ENCODE assay signal across 15 cellular contexts in genomic region chr10:131561897-131562296, GRCh38.
A peak's percentile ranks its signal among the peaks of the same experiment; 100 is the strongest.
DNase-seq lines count a peak whose midpoint lies in the region; TF ChIP-seq lines count a peak whose summit lies in the region.
"Had no signal": no experiment of that assay in that cellular context is flagged by ENCODE, and none has a peak within 500 bp of the region (broad histone marks: within the 10 kb centered on the region; RNA-seq: fewer than 3 reads in every experiment).

No MANE protein-coding gene starts in this region.

- no peak overlapping the region for H3K4me3 Mint-ChIP-seq in chondrocyte (ENCODE audit: unreplicated experiment)
- H3K4me3 Mint-ChIP-seq: B cell; CD4-positive, alpha-beta T cell; T-helper 17 cell had no signal

- TF ChIP-seq CTCF in right atrium auricular region (IDR thresholded peaks at IDR 0.05), result no peak
- TF ChIP-seq CTCF in left ventricle myocardium inferior (IDR thresholded peaks at IDR 0.05; ENCODE audit: borderline replicate concordance), result no peak
- TF ChIP-seq CTCF in chondrocyte (IDR thresholded peaks at IDR 0.05), result no peak
- no peak for TF ChIP-seq CTCF in ascending aorta (IDR thresholded peaks at IDR 0.05)

- no peaks in the 10 kb centered on the region for H3K4me1 Mint-ChIP-seq in chondrocyte (ENCODE audit: low read depth)
- H3K4me1 Mint-ChIP-seq: B cell, T-helper 17 cell had no signal

- H3K27me3 ChIP-seq in right atrium auricular region (no peaks in the 10 kb centered on the region), left ventricle myocardium inferior (ENCODE audit: low read depth) (peaks cover 73% of the 10 kb centered on the region), ascending aorta (no peaks in the 10 kb centered on the region)

- H3K36me3 ChIP-seq in right atrium auricular region (no peaks in the 10 kb centered on the region), left ventricle myocardium inferior (no peaks in the 10 kb centered on the region), ascending aorta (no peaks in the 10 kb centered on the region)

- H3K9me3 Mint-ChIP-seq in chondrocyte (ENCODE audit: low read depth), result peaks cover 31% of the 10 kb centered on the region

- no peak overlapping the region for H3K27ac ChIP-seq in right atrium auricular region
- no peak overlapping the region for H3K27ac ChIP-seq in left ventricle myocardium inferior (replicated peaks)
- no peak overlapping the region for H3K27ac ChIP-seq in ascending aorta
- H3K27ac ChIP-seq: HL-60 had no signal

- H3K27ac Mint-ChIP-seq in chondrocyte (ENCODE audit: unreplicated experiment), result no peak overlapping the region
- H3K27ac Mint-ChIP-seq: B cell; CD4-positive, alpha-beta T cell; T-helper 17 cell had no signal

- peaks cover 0 to 16% of the 10 kb centered on the region in 2 donors for H3K9me3 ChIP-seq in right atrium auricular region
- peaks cover 25% of the 10 kb centered on the region for H3K9me3 ChIP-seq in left ventricle myocardium inferior (replicated peaks)
- H3K9me3 ChIP-seq in ascending aorta, result peaks cover 0 to 6% of the 10 kb centered on the region in 2 donors

- H3K4me1 ChIP-seq in right atrium auricular region (no peaks in the 10 kb centered on the region), left ventricle myocardium inferior (no peaks in the 10 kb centered on the region), ascending aorta (no peaks in the 10 kb centered on the region)

- no peaks in the 10 kb centered on the region for H3K27me3 Mint-ChIP-seq in chondrocyte (ENCODE audit: low read depth)

- H3K36me3 Mint-ChIP-seq in chondrocyte (ENCODE audit: low read depth), result no peaks in the 10 kb centered on the region

- intact Hi-C loops in left ventricle myocardium inferior (cut with micrococcal nuclease) (no loop called here), ascending aorta (cut with DNase I) (no loop called here)

- no peak overlapping the region for H3K4me3 ChIP-seq in right atrium auricular region
- no peak overlapping the region for H3K4me3 ChIP-seq in left ventricle myocardium inferior
- H3K4me3 ChIP-seq in ascending aorta, result no peak overlapping the region
- H3K4me3 ChIP-seq: K562 had no signal

- DNase-seq in right atrium auricular region (ENCODE audit: low spot score) (peak; percentile 28), left ventricle myocardium inferior (no peak), NCI-H510A (lab: John Stamatoyannopoulos, UW) (peak; percentile 87), chondrocyte (ENCODE audit: low spot score) (peak; percentile 37), ascending aorta (ENCODE audit: low spot score in 2 of 2) (no peak), NOMO-1 treated with dmso at 0.1 percent for 144 hours (lab: John Stamatoyannopoulos, UW; ENCODE audit: unreplicated experiment) (no peak), cerebellar nuclear complex (lab: John Stamatoyannopoulos, UW) (no peak)
- DNase-seq: CD4-positive, alpha-beta T cell; GOT3; NCI-H2081 treated with DMSO at 0.1 percent for 48 hours; NCI-H524 treated with DMSO at 0.1 percent for 48 hours; T-helper 17 cell had no signal

Comparison
In these comparisons a context has a peak if more than half of its experiments do, and no peak if none do; other contexts are left out.
1. DNase-seq: peak in right atrium auricular region (single experiment), NCI-H510A (single experiment) and chondrocyte (single experiment); none in left ventricle myocardium inferior (single experiment), ascending aorta (0 of 2), NOMO-1 treated with dmso at 0.1 percent for 144 hours (single experiment) and cerebellar nuclear complex (0 of 2).